ENCODE assay signal across 21 cellular contexts in genomic region chr3:166243511-166243910, GRCh38.
"Had no signal": no experiment of that assay in that cellular context is flagged by ENCODE, and none has a peak within 500 bp of the region (broad histone marks: within the 10 kb centered on the region; RNA-seq: fewer than 3 reads in every experiment).

No MANE protein-coding gene starts in this region.

- H3K27me3 ChIP-seq: hepatocyte, neural progenitor cell, right atrium auricular region, sigmoid colon had no signal

- H3K27ac ChIP-seq: hepatocyte, neural progenitor cell, ovary, right atrium auricular region, sigmoid colon, skin epidermis had no signal

- H3K36me3 ChIP-seq: neural progenitor cell, ovary, right atrium auricular region, sigmoid colon had no signal

- H3K9me3 ChIP-seq: ovary, right atrium auricular region, sigmoid colon had no signal

- H3K4me1 ChIP-seq: right atrium auricular region, sigmoid colon had no signal

- H3K4me3 ChIP-seq: hepatocyte, lung, neural progenitor cell, ovary, right atrium auricular region, sigmoid colon, skin epidermis had no signal

- H3K9ac ChIP-seq: neural progenitor cell had no signal

- H2AFZ ChIP-seq: hepatocyte, neural progenitor cell had no signal

- ATAC-seq: left colon; left ventricle myocardium superior; natural killer cell treated with Interleukin-12 subunit alpha and Interleukin-12 subunit beta and Interleukin-15 and Interleukin-18, amount 100 ng/mL, for 72 hours had no signal

- H3K4me2 ChIP-seq: hepatocyte, neural progenitor cell had no signal

- DNase-seq: effector CD4-positive, alpha-beta T cell; endodermal cell; erythroblast; foreskin melanocyte; head of caudate nucleus; kidney; left colon; left ventricle myocardium superior; mesenchymal stem cell; midbrain; nucleus accumbens; ovary; sigmoid colon; stimulated activated naive CD4-positive, alpha-beta T cell; trophoblast cell had no signal
